Comparison of ENCODE assay signal across 1 cellular context in genomic region chr10:59621771-59622170, GRCh38.
A peak's percentile ranks its signal among the peaks of the same experiment; 100 is the strongest.
TF ChIP-seq lines count a peak whose summit lies in the region.

No MANE protein-coding gene starts in this region.

TF ChIP-seq in HepG2, 621 proteins besides CTCF, POLR2A, EP300 and RAD21:
- TF ChIP-seq STAG1 (CRISPR knock-in tag; IDR thresholded peaks at IDR 0.05) (no peak), ZSCAN20 (CRISPR knock-in tag; IDR thresholded peaks at IDR 0.05; ENCODE audit: borderline replicate concordance) (no peak), FOXO4 (CRISPR knock-in tag; conservative IDR thresholded peaks at IDR 0.05) (0 out of 2 replicates have a peak, but pooled peaks have one; percentile 20)
